In the genomic region with DNA sequence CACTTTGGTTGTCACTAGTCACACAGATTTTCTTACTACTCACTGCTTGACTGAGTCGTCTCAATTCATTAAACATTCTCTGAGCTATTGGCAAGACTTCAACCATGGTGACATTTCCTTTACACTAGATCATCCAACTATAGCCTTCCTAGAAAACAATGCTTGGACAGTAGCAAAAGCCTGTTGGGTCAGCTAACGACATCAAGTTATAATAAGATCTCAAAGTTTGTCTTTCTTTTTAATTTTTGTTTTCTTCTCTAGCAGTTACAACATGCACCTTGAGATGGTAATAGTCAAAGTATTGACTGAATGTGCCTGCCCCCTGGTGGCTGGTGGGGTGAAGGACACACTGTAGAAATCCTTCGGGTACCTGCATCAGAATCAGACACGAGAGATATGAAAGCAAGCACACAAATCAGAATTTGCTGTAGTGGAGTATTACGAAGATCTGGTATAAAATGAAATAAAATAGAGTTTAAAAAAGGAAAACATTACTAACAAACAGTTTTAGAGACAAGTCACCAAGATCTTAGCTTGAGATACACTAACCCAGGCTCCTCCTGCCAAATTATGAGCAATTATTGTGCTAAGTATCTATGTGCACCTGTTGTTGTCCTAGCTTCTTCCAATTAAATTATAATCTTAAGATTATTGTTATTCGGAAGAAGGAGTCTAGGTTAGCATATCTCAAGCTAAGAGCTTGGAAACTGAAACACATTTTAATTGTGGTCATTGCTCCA, we compare ENCODE assay signal across 8 cellular contexts.
DNase-seq lines count a peak whose midpoint lies in the region; ATAC-seq and TF ChIP-seq lines count a peak whose summit lies in the region.

No MANE protein-coding gene starts in this region.

- DNase-seq in G401 (ENCODE audit: low spot score): peak; percentile 61
- DNase-seq in HuH-7 (ENCODE audit: low spot score): peak; percentile 10
- peak; percentile 54 for DNase-seq in SK-N-DZ (ENCODE audit: low spot score)
- DNase-seq in activated naive CD4-positive, alpha-beta T cell treated with anti-CD3 and anti-CD28 coated beads, Interleukin-2, amount 10 ng/mL, durations not matched to agents 7 days and 5 days: peak; percentile 82
- peak; percentile 70 to 73 for DNase-seq in cardiac muscle cell (ENCODE audit: low read depth in 1 of 2, low spot score in 1 of 2)
- DNase-seq in psoas muscle: peak; percentile 65 to 79
- no peak for DNase-seq in 8988T

- H3K36me3 Mint-ChIP-seq in activated naive CD4-positive, alpha-beta T cell treated with anti-CD3 and anti-CD28 coated beads, Interleukin-2, amount 10 ng/mL, durations not matched to agents 7 days and 5 days: no peaks in the 10 kb centered on the region

- H3K4me1 ChIP-seq in cardiac muscle cell (ENCODE audit: low read depth) (peaks cover 11% of the 10 kb centered on the region), psoas muscle (peaks cover 4% of the 10 kb centered on the region)

- no peaks in the 10 kb centered on the region for H3K27me3 ChIP-seq in cardiac muscle cell
- H3K27me3 ChIP-seq in psoas muscle (ENCODE audit: insufficient read depth in 3 of 3, low read length in 2 of 3): no peaks in the 10 kb centered on the region

- no peaks in the 10 kb centered on the region for H3K9me3 Mint-ChIP-seq in activated naive CD4-positive, alpha-beta T cell treated with anti-CD3 and anti-CD28 coated beads, Interleukin-2, amount 10 ng/mL, durations not matched to agents 7 days and 5 days

- H3K27ac Mint-ChIP-seq in activated naive CD4-positive, alpha-beta T cell treated with anti-CD3 and anti-CD28 coated beads, Interleukin-2, amount 10 ng/mL, durations not matched to agents 7 days and 5 days: no peak overlapping the region

- peaks cover 7% of the 10 kb centered on the region for H3K27me3 Mint-ChIP-seq in activated naive CD4-positive, alpha-beta T cell treated with anti-CD3 and anti-CD28 coated beads, Interleukin-2, amount 10 ng/mL, durations not matched to agents 7 days and 5 days

- intact Hi-C loops in psoas muscle (cut with DNase I): loop anchor here (5.0 to 10.0 kb wide), 3 partner anchors 804 to 1062 kb away; no protein-coding TSS in a partner anchor

- H3K9me3 ChIP-seq in cardiac muscle cell (ENCODE audit: low read depth) (no peaks in the 10 kb centered on the region), psoas muscle (no peaks in the 10 kb centered on the region)

- H3K27ac ChIP-seq in cardiac muscle cell (no peak overlapping the region), psoas muscle (no peak overlapping the region)

- CTCF ChIA-PET in activated naive CD4-positive, alpha-beta T cell treated with anti-CD3 and anti-CD28 coated beads, Interleukin-2, amount 10 ng/mL, durations not matched to agents 7 days and 5 days (lab: Charles Lee): interaction anchor here (0.7 to 2.5 kb wide), 15 partner anchors 15 to 1281 kb away, joined by 3 to 17 read pairs (median 4); no protein-coding TSS in a partner anchor

- 21 to 24% (median 24%) methylated on average over 6 of the region's 6 CpGs for WGBS in psoas muscle, 3 donors

- no peak overlapping the region for H3K4me3 Mint-ChIP-seq in activated naive CD4-positive, alpha-beta T cell treated with anti-CD3 and anti-CD28 coated beads, Interleukin-2, amount 10 ng/mL, durations not matched to agents 7 days and 5 days

- H3K36me3 ChIP-seq in cardiac muscle cell: no peaks in the 10 kb centered on the region
- H3K36me3 ChIP-seq in psoas muscle (ENCODE audit: insufficient read depth in 1 of 2, low read depth in 1 of 2): no peaks in the 10 kb centered on the region

- H3K4me3 ChIP-seq in cardiac muscle cell (no peak overlapping the region), psoas muscle (no peak overlapping the region)

- in situ Hi-C loops in G401 (cut with HindIII; ENCODE audit: low sequenced_read_pairs): no loop called here

- H3K4me1 Mint-ChIP-seq in activated naive CD4-positive, alpha-beta T cell treated with anti-CD3 and anti-CD28 coated beads, Interleukin-2, amount 10 ng/mL, durations not matched to agents 7 days and 5 days: no peaks in the 10 kb centered on the region

- peak; percentile 96 for ATAC-seq in GM21528 (IDR thresholded peaks at IDR 0.05; ENCODE audit: low FRiP score, unreplicated experiment)
- peak; percentile 49 to 83 (median 74) for ATAC-seq in psoas muscle

- TF ChIP-seq CTCF in cardiac muscle cell (IDR thresholded peaks at IDR 0.05; ENCODE audit: low read depth, low read length): peak; percentile 98
- peak; percentile 85 for TF ChIP-seq CTCF in psoas muscle (IDR thresholded peaks at IDR 0.05)
